ENCODE assay signal across 11 cellular contexts in the genomic region with DNA sequence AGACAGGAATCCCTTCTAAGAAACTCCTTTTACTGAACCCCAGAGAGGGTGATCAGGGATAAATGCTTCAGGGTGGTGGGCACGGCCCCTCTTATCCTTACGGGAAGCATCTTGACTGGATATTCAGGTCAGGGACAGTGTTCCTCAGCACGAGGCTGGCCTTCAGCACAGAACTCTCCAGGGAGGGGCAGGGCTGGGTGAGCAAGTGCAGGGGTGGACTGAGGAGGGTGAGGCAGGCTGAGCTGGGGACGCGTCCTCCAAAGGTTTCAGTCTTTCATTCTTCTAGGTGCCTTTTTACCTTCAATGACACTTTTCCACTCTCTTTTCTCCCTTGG. TPM values are rescaled to one million over a fixed set of nuclear protein-coding genes. Genes with fewer than 3 reads are reported as not detected.
DNase-seq lines count a peak whose midpoint lies in the region; ATAC-seq and TF ChIP-seq lines count a peak whose summit lies in the region.
"Had no signal": no experiment of that assay in that cellular context is flagged by ENCODE, and none has a peak within 500 bp of the region (broad histone marks: within the 10 kb centered on the region; RNA-seq: fewer than 3 reads in every experiment).

No MANE protein-coding gene starts in this region.

- peaks cover 36% of the 10 kb centered on the region for H3K4me1 Mint-ChIP-seq in activated T-helper 17 cell treated with anti-CD3 and anti-CD28 coated beads, Interleukin-2, amount 50 U/mL, for 72 hours

- TF ChIP-seq CTCF in cardiac muscle cell (IDR thresholded peaks at IDR 0.05; ENCODE audit: low read depth, low read length) (no peak), upper lobe of left lung (IDR thresholded peaks at IDR 0.05) (no peak), BE2C (IDR thresholded peaks at IDR 0.05; ENCODE audit: low read depth, low read length) (no peak)

- peak overlapping the region; percentile 84 for H3K4me3 Mint-ChIP-seq in activated T-helper 17 cell treated with anti-CD3 and anti-CD28 coated beads, Interleukin-2, amount 50 U/mL, for 72 hours

- no peak overlapping the region for H3K4me3 ChIP-seq in cardiac muscle cell
- peak overlapping the region in 1 of 2 donors; percentile 77 for H3K4me3 ChIP-seq in muscle layer of duodenum (ENCODE audit: low read depth in 1 of 2, low read length in 2 of 2)
- H3K4me3 ChIP-seq in upper lobe of left lung: peak overlapping the region in 2 of 4 donors; percentile 9 to 78
- no peak overlapping the region for H3K4me3 ChIP-seq in BE2C (ENCODE audit: low read depth, low read length)

- no peaks in the 10 kb centered on the region for H3K9me3 Mint-ChIP-seq in activated T-helper 17 cell treated with anti-CD3 and anti-CD28 coated beads, Interleukin-2, amount 50 U/mL, for 72 hours

- no peaks in the 10 kb centered on the region for H3K27me3 Mint-ChIP-seq in activated T-helper 17 cell treated with anti-CD3 and anti-CD28 coated beads, Interleukin-2, amount 50 U/mL, for 72 hours

- no peak for ATAC-seq in activated T-helper 17 cell treated with anti-CD3 and anti-CD28 coated beads, Interleukin-2, amount 50 U/mL, for 72 hours (replicated peaks)
- ATAC-seq in upper lobe of left lung (ENCODE audit: low FRiP score in 2 of 2): no peak
- ATAC-seq: right lobe of liver had no signal

- peaks cover 86% of the 10 kb centered on the region for H3K4me1 ChIP-seq in cardiac muscle cell (ENCODE audit: low read depth)
- peaks cover 15 to 37% of the 10 kb centered on the region in 2 donors for H3K4me1 ChIP-seq in muscle layer of duodenum (ENCODE audit: control insufficient read depth in 1 of 2, insufficient read depth in 2 of 2, low read length in 2 of 2)
- peaks cover 48 to 74% (median 63%) of the 10 kb centered on the region in 4 donors for H3K4me1 ChIP-seq in upper lobe of left lung
- no peaks in the 10 kb centered on the region for H3K4me1 ChIP-seq in BE2C

- WGBS in upper lobe of left lung, 2 donors: 60 to 74% methylated on average over 5 of the region's 5 CpGs

- H3K36me3 ChIP-seq in cardiac muscle cell (no peaks in the 10 kb centered on the region), muscle layer of duodenum (ENCODE audit: control insufficient read depth in 1 of 2, insufficient read depth in 2 of 2, low read length in 2 of 2) (no peaks in the 10 kb centered on the region), upper lobe of left lung (peaks cover 0 to 6% (median 0%) of the 10 kb centered on the region in 4 donors), BE2C (no peaks in the 10 kb centered on the region)
- H3K36me3 ChIP-seq: right lobe of liver had no signal

- H3K27ac ChIP-seq in cardiac muscle cell: peak overlapping the region; percentile 98
- peak overlapping the region; percentile 78 for H3K27ac ChIP-seq in muscle layer of duodenum (ENCODE audit: low read length)
- peak overlapping the region; percentile 91 to 95 (median 93) for H3K27ac ChIP-seq in upper lobe of left lung

- H3K36me3 Mint-ChIP-seq in activated T-helper 17 cell treated with anti-CD3 and anti-CD28 coated beads, Interleukin-2, amount 50 U/mL, for 72 hours (ENCODE audit: low read depth): peaks cover 82% of the 10 kb centered on the region

- H3K27me3 ChIP-seq in cardiac muscle cell: no peaks in the 10 kb centered on the region
- H3K27me3 ChIP-seq in muscle layer of duodenum (ENCODE audit: low read depth, low read length): no peaks in the 10 kb centered on the region
- no peaks in the 10 kb centered on the region for H3K27me3 ChIP-seq in upper lobe of left lung
- peaks cover 6% of the 10 kb centered on the region for H3K27me3 ChIP-seq in BE2C
- H3K27me3 ChIP-seq: right lobe of liver had no signal

- H3K9me3 ChIP-seq in cardiac muscle cell (ENCODE audit: low read depth): no peaks in the 10 kb centered on the region
- no peaks in the 10 kb centered on the region for H3K9me3 ChIP-seq in muscle layer of duodenum (ENCODE audit: control insufficient read depth in 1 of 2, low read length in 2 of 2)
- no peaks in the 10 kb centered on the region for H3K9me3 ChIP-seq in upper lobe of left lung
- no peaks in the 10 kb centered on the region for H3K9me3 ChIP-seq in BE2C
- H3K9me3 ChIP-seq: right lobe of liver had no signal

- TF ChIP-seq POLR2A in upper lobe of left lung (IDR thresholded peaks at IDR 0.05): no peak

- DNase-seq in cardiac muscle cell (ENCODE audit: low read depth in 1 of 2, low spot score in 1 of 2) (peak in 1 of 2 donors; percentile 32), cardiac septum (ENCODE audit: low spot score) (no peak), upper lobe of left lung (peak in 1 of 2 donors; percentile 60), BE2C (no peak), NCI-H226 (no peak), GOT3 (lab: John Stamatoyannopoulos, UW) (no peak)
- DNase-seq: NCI-H1694 treated with DMSO at 0.1 percent for 48 hours, right lobe of liver, SHP77 treated with DMSO at 0.1 percent for 48 hours had no signal

- intact Hi-C loops in cardiac septum (cut with DNase I): no loop called here

- no peak for TF ChIP-seq EP300 in upper lobe of left lung (IDR thresholded peaks at IDR 0.05)

- peak overlapping the region; percentile 84 for H3K27ac Mint-ChIP-seq in activated T-helper 17 cell treated with anti-CD3 and anti-CD28 coated beads, Interleukin-2, amount 50 U/mL, for 72 hours

RNA-seq across cellular contexts. Expression of a gene that starts 52.3 kb away (rescaled TPM):
- 45.3 and 50.7 TPM in 2 replicates for total RNA-seq in cardiac muscle cell
- 40.9 and 42.0 TPM in 2 replicates for polyA plus RNA-seq in cardiac muscle cell
- total RNA-seq in cardiac septum: 15.5 TPM
- total RNA-seq in activated T-helper 17 cell treated with anti-CD3 and anti-CD28 coated beads, Interleukin-2, amount 50 U/mL, for 72 hours: 100 to 1,000 TPM; 162 to 227 TPM
- 10 to 100 TPM; 47.2 to 61.1 (median 54.9) TPM for total RNA-seq in upper lobe of left lung
- 1.3 TPM for polyA plus RNA-seq in BE2C (2012; ENCODE audit: insufficient read depth, insufficient read length, low read depth)

RNA-seq across cellular contexts. Expression of a gene that starts 52.6 kb away (rescaled TPM):
- 46.1 and 67.2 TPM in 2 replicates for total RNA-seq in cardiac muscle cell
- 44.7 and 45.7 TPM in 2 replicates for polyA plus RNA-seq in cardiac muscle cell
- total RNA-seq in cardiac septum: 27.8 TPM
- total RNA-seq in activated T-helper 17 cell treated with anti-CD3 and anti-CD28 coated beads, Interleukin-2, amount 50 U/mL, for 72 hours: 10 to 100 TPM; 63.4 to 64.9 TPM
- 10 to 100 TPM; 32.6 to 84.9 (median 45.4) TPM for total RNA-seq in upper lobe of left lung
- 24.4 TPM for polyA plus RNA-seq in BE2C (2012; ENCODE audit: insufficient read depth, insufficient read length, low read depth)
